10 cellular contexts compared by ENCODE assay signal in the genomic region with DNA sequence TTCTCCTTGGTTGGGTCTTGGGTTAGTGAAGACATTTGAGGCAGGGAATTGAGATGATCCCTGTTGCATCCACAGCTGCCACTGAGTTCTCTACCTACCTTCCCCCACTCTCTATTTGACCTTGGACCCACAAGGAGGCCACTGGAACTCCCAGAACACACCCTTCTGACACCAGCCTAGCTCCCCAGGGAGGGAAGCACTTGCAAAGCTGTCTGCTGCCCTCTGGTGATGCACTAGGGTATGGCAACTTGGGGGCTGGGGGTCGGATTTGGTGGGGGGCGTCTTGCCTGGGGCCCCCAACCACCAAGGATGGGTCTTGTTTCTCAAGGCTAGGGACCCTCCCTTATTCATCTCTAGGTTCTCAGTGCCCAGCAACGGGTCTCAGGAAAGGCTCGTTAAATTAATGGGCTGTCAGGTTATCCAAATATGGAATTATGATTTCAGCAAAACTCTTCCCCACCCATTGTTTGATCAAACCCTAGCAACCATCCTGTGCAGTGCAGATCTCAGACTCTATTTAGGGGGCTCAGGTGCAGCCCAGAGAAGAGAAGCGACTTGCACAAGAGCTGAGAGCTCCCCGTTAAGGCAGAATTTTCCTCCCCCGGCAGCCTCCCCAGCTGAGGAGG.
DNase-seq lines count a peak whose midpoint lies in the region; ATAC-seq, FAIRE-seq and TF ChIP-seq lines count a peak whose summit lies in the region.
"Had no signal": no experiment of that assay in that cellular context is flagged by ENCODE, and none has a peak within 500 bp of the region (broad histone marks: within the 10 kb centered on the region; RNA-seq: fewer than 3 reads in every experiment).

No MANE protein-coding gene starts in this region.

- ATAC-seq in RWPE2 (ENCODE audit: low read depth) (no peak), GM19351 (IDR thresholded peaks at IDR 0.05; ENCODE audit: unreplicated experiment) (no peak)

- no peaks in the 10 kb centered on the region for H3K9me3 ChIP-seq in RWPE2 (ENCODE audit: severe bottlenecking)
- peaks cover 3% of the 10 kb centered on the region for H3K9me3 ChIP-seq in keratinocyte (ENCODE audit: control insufficient read depth, low read depth, low read length)
- H3K9me3 ChIP-seq: HAP-1 had no signal

- H2AFZ ChIP-seq in keratinocyte (ENCODE audit: control insufficient read depth, low read length): no peak overlapping the region

- H3K27me3 ChIP-seq in RWPE2 (ENCODE audit: insufficient read depth, poor library complexity, severe bottlenecking): peaks cover 10% of the 10 kb centered on the region
- H3K27me3 ChIP-seq in keratinocyte (ENCODE audit: control insufficient read depth, extremely low read depth, insufficient read depth, low read length): peaks cover 4% of the 10 kb centered on the region

- no peaks in the 10 kb centered on the region for H3K79me2 ChIP-seq in keratinocyte (ENCODE audit: control insufficient read depth, insufficient read depth, low read length)

- H3K4me2 ChIP-seq in keratinocyte (ENCODE audit: control insufficient read depth, extremely low read depth, insufficient read depth, low read depth, low read length): no peak overlapping the region

- no peaks in the 10 kb centered on the region for H3K9me1 ChIP-seq in keratinocyte (ENCODE audit: control insufficient read depth, extremely low read depth, insufficient read depth, low read length)

- peak; percentile 1; the same call in 1 of the 2 replicates for TF ChIP-seq CTCF in AG09319 (IDR thresholded peaks at IDR 0.05; ENCODE audit: low read depth, low read length)
- peak; percentile 90 for TF ChIP-seq CTCF in GM12864 (IDR thresholded peaks at IDR 0.05; ENCODE audit: low read depth, low read length, missing control alignments)
- peak; percentile 30 for TF ChIP-seq CTCF in RWPE2 (IDR thresholded peaks at IDR 0.05; ENCODE audit: poor library complexity, severe bottlenecking)
- peak in 2 of 3 experiments; percentile 37 to 42 for TF ChIP-seq CTCF in keratinocyte (optimal IDR thresholded peaks at IDR 0.05 in 1 of 3, IDR thresholded peaks at IDR 0.05 in 1 of 3, conservative IDR thresholded peaks at IDR 0.05 in 1 of 3; ENCODE audit: extremely low read depth in 1 of 3, insufficient read depth in 2 of 3, low read length in 3 of 3)

- DNase-seq in AG09319 (ENCODE audit: extremely low read depth, low read depth): no peak
- no peak for DNase-seq in GM12864 (ENCODE audit: low read depth)
- no peak for DNase-seq in RWPE2 (ENCODE audit: low spot score)
- DNase-seq in keratinocyte (ENCODE audit: low read depth, low spot score): no peak
- DNase-seq in effector CD4-positive, alpha-beta T cell: no peak
- DNase-seq in GM03348 (ENCODE audit: low spot score): no peak
- DNase-seq in NCI-H2196 (lab: John Stamatoyannopoulos, UW; ENCODE audit: unreplicated experiment): no peak
- DNase-seq: naive B cell had no signal

- H3K9ac ChIP-seq in keratinocyte (ENCODE audit: control insufficient read depth, extremely low read depth, insufficient read depth, low read length): no peak overlapping the region

- no peak for FAIRE-seq in keratinocyte (lab: Jason Lieb, UNC)

- H3K4me3 ChIP-seq in GM12864 (ENCODE audit: low read depth, low read length): no peak overlapping the region
- H3K4me3 ChIP-seq in RWPE2 (ENCODE audit: severe bottlenecking): no peak overlapping the region
- no peak overlapping the region for H3K4me3 ChIP-seq in keratinocyte (ENCODE audit: control insufficient read depth in 2 of 3, extremely low read depth in 1 of 3, insufficient read depth in 2 of 3, low read depth in 1 of 3, low read length in 3 of 3)
- H3K4me3 ChIP-seq: HAP-1 had no signal

- no peaks in the 10 kb centered on the region for H4K20me1 ChIP-seq in keratinocyte (ENCODE audit: control insufficient read depth, extremely low read depth, insufficient read depth, low read length)

- H3K27ac ChIP-seq in RWPE2 (ENCODE audit: poor library complexity, severe bottlenecking): no peak overlapping the region
- H3K27ac ChIP-seq in keratinocyte (ENCODE audit: control insufficient read depth, insufficient read depth, low read length): no peak overlapping the region

- dilution Hi-C loops in keratinocyte (cut with MboI; ENCODE audit: extremely low pct_ligation_motif_present, low sequenced_read_pairs): no loop called here

- H3K36me3 ChIP-seq in RWPE2 (ENCODE audit: low read depth): no peaks in the 10 kb centered on the region
- H3K36me3 ChIP-seq in keratinocyte (ENCODE audit: control insufficient read depth in 2 of 2, extremely low read depth in 1 of 2, insufficient read depth in 2 of 2, low read length in 2 of 2): no peaks in the 10 kb centered on the region
- H3K36me3 ChIP-seq: HAP-1 had no signal

- H3K4me1 ChIP-seq in RWPE2 (ENCODE audit: insufficient read depth, poor library complexity, severe bottlenecking) (no peaks in the 10 kb centered on the region), keratinocyte (ENCODE audit: control insufficient read depth, extremely low read depth, insufficient read depth, low read length) (no peaks in the 10 kb centered on the region)
- H3K4me1 ChIP-seq: HAP-1 had no signal

Comparison
In these comparisons a context has a peak if more than half of its experiments do, and no peak if none do; other contexts are left out.
1. CTCF ChIP-seq: peak in every context shown above with its lines; median percentile 90 in GM12864; 40 in keratinocyte; 30 in RWPE2; 1 in AG09319.